1 cellular context compared by ENCODE assay signal in genomic region chr4:101155368-101155767, GRCh38.
TF ChIP-seq lines count a peak whose summit lies in the region.

No MANE protein-coding gene starts in this region.

TF ChIP-seq in HCT116, 20 proteins besides CTCF, POLR2A, EP300 and RAD21 (continued from another document):
- TF ChIP-seq REST (IDR thresholded peaks at IDR 0.05; ENCODE audit: low read depth) (no peak), POLR2AphosphoS5 (IDR thresholded peaks at IDR 0.05; ENCODE audit: low read depth, low read length) (peak; percentile 68)
